In genomic region chr1:223729906-223730305, GRCh38 we compare ENCODE assay signal across 28 cellular contexts. TPM values are rescaled to one million over a fixed set of nuclear protein-coding genes. Genes with fewer than 3 reads are reported as not detected.
DNase-seq lines count a peak whose midpoint lies in the region; ATAC-seq, FAIRE-seq and TF ChIP-seq lines count a peak whose summit lies in the region.
"Had no signal": no experiment of that assay in that cellular context is flagged by ENCODE, and none has a peak within 500 bp of the region (broad histone marks: within the 10 kb centered on the region; RNA-seq: fewer than 3 reads in every experiment).

No MANE protein-coding gene starts in this region.

- no peaks in the 10 kb centered on the region for H3K36me3 ChIP-seq in breast epithelium
- H3K36me3 ChIP-seq in tibial artery, result peaks cover 0 to 15% (median 0%) of the 10 kb centered on the region in 3 donors

- H3K27ac Mint-ChIP-seq in activated naive CD4-positive, alpha-beta T cell treated with anti-CD3 and anti-CD28 coated beads, Interleukin-2, amount 50 U/mL, for 24 hours, result peak overlapping the region; percentile 18
- peak overlapping the region; percentile 63 to 99 for H3K27ac Mint-ChIP-seq in natural killer cell

- H3K36me3 Mint-ChIP-seq in activated naive CD4-positive, alpha-beta T cell treated with anti-CD3 and anti-CD28 coated beads, Interleukin-2, amount 50 U/mL, for 24 hours, result peaks cover 13% of the 10 kb centered on the region
- no peaks in the 10 kb centered on the region for H3K36me3 Mint-ChIP-seq in natural killer cell

- no peak for DNase-seq in activated naive CD4-positive, alpha-beta T cell (lab: John Stamatoyannopoulos, UW)
- DNase-seq in breast epithelium (ENCODE audit: low spot score in 2 of 2), result no peak
- DNase-seq in natural killer cell, result no peak
- DNase-seq in tibial artery, result no peak
- no peak for DNase-seq in NCI-H774 (lab: John Stamatoyannopoulos, UW)
- DNase-seq in RCC 7860 (ENCODE audit: low spot score), result no peak
- DNase-seq in NCI-H748 treated with DMSO at 0.1 percent for 48 hours (lab: John Stamatoyannopoulos, UW), result no peak
- DNase-seq: 8988T; activated CD4-positive, alpha-beta T cell treated with anti-CD3 and anti-CD28 coated beads, Interleukin-2, amount 50 U/mL, for 48 hours; activated effector memory CD4-positive, alpha-beta T cell treated with anti-CD3 and anti-CD28 coated beads, Interleukin-2, amount 50 U/mL, for 16 hours; COR-L47; dermis blood vessel endothelial cell; DND-41; GOT3; heart right ventricle; left lung; NCI-H146; NCI-H2171; NCI-H524 treated with DMSO at 0.1 percent for 48 hours; RPMI8226; small intestine; stimulated activated CD4-positive, alpha-beta T cell treated with anti-CD3 and anti-CD28 coated beads, Interleukin-4, amount 100 ng/mL, for 1 hour; stimulated activated naive CD8-positive, alpha-beta T cell treated with anti-CD3 and anti-CD28 coated beads, Interleukin-15, Interleukin-2, amounts not matched to agents 100 U/mL and 50 U/mL, for 24 hours; T-helper 9 cell had no signal

- H3K4me3 ChIP-seq in breast epithelium, result no peak overlapping the region
- H3K4me3 ChIP-seq in tibial artery, result no peak overlapping the region
- H3K4me3 ChIP-seq: heart right ventricle, left lung had no signal

- intact Hi-C loops in breast epithelium (cut with DNase I; ENCODE audit: low total_unique reads), result no loop called here
- intact Hi-C loops in natural killer cell (cut with micrococcal nuclease), result no loop called here
- intact Hi-C loops in tibial artery (cut with DNase I; ENCODE audit: low total_unique reads), result no loop called here

- no peak overlapping the region for H3K4me3 Mint-ChIP-seq in activated naive CD4-positive, alpha-beta T cell treated with anti-CD3 and anti-CD28 coated beads, Interleukin-2, amount 50 U/mL, for 24 hours
- no peak overlapping the region for H3K4me3 Mint-ChIP-seq in natural killer cell

- H3K9me3 ChIP-seq in breast epithelium (no peaks in the 10 kb centered on the region), tibial artery (no peaks in the 10 kb centered on the region)
- H3K9me3 ChIP-seq: heart right ventricle, left lung had no signal

- H3K4me1 ChIP-seq in breast epithelium, result peaks cover 30 to 51% of the 10 kb centered on the region in 2 donors
- peaks cover 8 to 82% (median 65%) of the 10 kb centered on the region in 4 donors for H3K4me1 ChIP-seq in tibial artery

- no peak for FAIRE-seq in RCC 7860 (lab: Jason Lieb, UNC)
- FAIRE-seq: bronchial epithelial cell, GM12891, small intestine had no signal

- TF ChIP-seq POLR2A in breast epithelium (IDR thresholded peaks at IDR 0.05), result no peak

- peaks cover 72% of the 10 kb centered on the region for H3K4me1 Mint-ChIP-seq in activated naive CD4-positive, alpha-beta T cell treated with anti-CD3 and anti-CD28 coated beads, Interleukin-2, amount 50 U/mL, for 24 hours
- H3K4me1 Mint-ChIP-seq in natural killer cell, result peaks cover 68 to 85% of the 10 kb centered on the region in 2 donors

- H3K27me3 ChIP-seq in breast epithelium, result no peaks in the 10 kb centered on the region
- H3K27me3 ChIP-seq in tibial artery, result no peaks in the 10 kb centered on the region
- H3K27me3 ChIP-seq: heart right ventricle, left lung had no signal

- H3K27ac ChIP-seq in breast epithelium, result peak overlapping the region; percentile 9 to 78
- peak overlapping the region; percentile 66 to 75 for H3K27ac ChIP-seq in tibial artery

- no peaks in the 10 kb centered on the region for H3K27me3 Mint-ChIP-seq in activated naive CD4-positive, alpha-beta T cell treated with anti-CD3 and anti-CD28 coated beads, Interleukin-2, amount 50 U/mL, for 24 hours
- H3K27me3 Mint-ChIP-seq in natural killer cell (ENCODE audit: low read depth in 2 of 2), result no peaks in the 10 kb centered on the region
- H3K27me3 Mint-ChIP-seq: type B pancreatic cell had no signal

- TF ChIP-seq CTCF in breast epithelium (IDR thresholded peaks at IDR 0.05), result no peak
- no peak for TF ChIP-seq CTCF in natural killer cell (IDR thresholded peaks at IDR 0.05)
- TF ChIP-seq CTCF in tibial artery (IDR thresholded peaks at IDR 0.05), result no peak

- H3K9me3 Mint-ChIP-seq in activated naive CD4-positive, alpha-beta T cell treated with anti-CD3 and anti-CD28 coated beads, Interleukin-2, amount 50 U/mL, for 24 hours, result no peaks in the 10 kb centered on the region
- no peaks in the 10 kb centered on the region for H3K9me3 Mint-ChIP-seq in natural killer cell
- H3K9me3 Mint-ChIP-seq: type B pancreatic cell had no signal

- no peak for ATAC-seq in natural killer cell
- ATAC-seq: heart right ventricle; left lung; stimulated activated naive CD8-positive, alpha-beta T cell treated with anti-CD3 and anti-CD28 coated beads, Interleukin-15, Interleukin-2, amounts not matched to agents 100 U/mL and 50 U/mL, for 24 hours had no signal

RNA-seq across cellular contexts. Expression of gene CAPN2, which starts 17.6 kb away (rescaled TPM):
- total RNA-seq in breast epithelium (100 to 1,000 TPM; 162 to 192 (median 164) TPM), natural killer cell (100 to 1,000 TPM; 228 to 275 (median 236) TPM)
